22 cellular contexts compared by ENCODE assay signal in the genomic region with DNA sequence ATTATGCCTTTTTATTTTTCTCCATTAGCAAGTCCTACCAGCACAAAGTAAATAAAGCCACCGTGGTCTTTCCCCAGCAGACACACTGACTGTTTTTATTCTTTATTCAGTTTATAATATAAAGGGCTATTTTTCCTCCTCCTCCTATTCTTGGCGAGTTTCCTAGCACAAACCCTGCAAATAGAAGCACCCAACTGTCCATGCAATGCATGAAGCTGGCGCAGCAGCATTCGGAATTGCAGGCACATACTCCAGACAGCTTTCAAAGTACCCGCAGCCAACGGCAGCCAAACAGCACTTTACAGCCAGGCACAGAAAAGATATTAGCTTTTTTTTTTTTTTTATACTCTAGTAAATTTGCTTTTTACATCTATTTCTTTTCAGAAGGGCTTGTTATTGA.
A peak's percentile ranks its signal among the peaks of the same experiment; 100 is the strongest.
DNase-seq lines count a peak whose midpoint lies in the region; ATAC-seq, FAIRE-seq and TF ChIP-seq lines count a peak whose summit lies in the region.
"Had no signal": no experiment of that assay in that cellular context is flagged by ENCODE, and none has a peak within 500 bp of the region (broad histone marks: within the 10 kb centered on the region; RNA-seq: fewer than 3 reads in every experiment).

No MANE protein-coding gene starts in this region.

- H3K9me3 Mint-ChIP-seq in brain = peaks cover 0 to 9% (median 0%) of the 10 kb centered on the region in 5 experiments

- DNase-seq in NCI-H1694 (lab: John Stamatoyannopoulos, UW) (peak; percentile 28), sciatic nerve (ENCODE audit: low spot score) (no peak)
- DNase-seq: activated CD4-positive, CD25-positive, alpha-beta regulatory T cell treated with anti-CD3 and anti-CD28 coated beads, Interleukin-2, amount 50 U/mL, for 72 hours; activated naive CD8-positive, alpha-beta T cell treated with anti-CD3 and anti-CD28 coated beads, Interleukin-2, amount 50 U/mL, for 24 hours; AML-193; HCEC 1CT; kidney glomerular epithelial cell; MV-4-11; NCI-H2081 treated with DMSO at 0.1 percent for 48 hours; NK-92 treated with Interleukin-12 subunit alpha and Interleukin-12 subunit beta, amount 100 ng/mL, for 24 hours; stimulated activated CD4-positive, alpha-beta T cell treated with anti-CD3 and anti-CD28 coated beads, Interleukin-2, amount 100 ng/mL, for 48 hours; stomach; T1000 had no signal

- TF ChIP-seq CTCF in brain (conservative IDR thresholded peaks at IDR 0.05) = no peak

- H3K4me3 Mint-ChIP-seq in brain = peak overlapping the region; percentile 12 to 70 (median 65)
- H3K4me3 Mint-ChIP-seq: activated naive CD8-positive, alpha-beta T cell treated with anti-CD3 and anti-CD28 coated beads, Interleukin-2, amount 50 U/mL, for 24 hours; activated T-helper 17 cell treated with anti-CD3 and anti-CD28 coated beads, Interleukin-2, amount 50 U/mL, for 72 hours had no signal

- H3K27me3 Mint-ChIP-seq in brain = peaks cover 27% of the 10 kb centered on the region
- H3K27me3 Mint-ChIP-seq: activated naive CD8-positive, alpha-beta T cell treated with anti-CD3 and anti-CD28 coated beads, Interleukin-2, amount 50 U/mL, for 24 hours; activated T-helper 17 cell treated with anti-CD3 and anti-CD28 coated beads, Interleukin-2, amount 50 U/mL, for 72 hours had no signal

- no peaks in the 10 kb centered on the region for H3K36me3 Mint-ChIP-seq in brain

- FAIRE-seq in islet of Langerhans (lab: Jason Lieb, UNC) = peak; percentile 86
- FAIRE-seq: G401.6, RCC 7860 had no signal

- intact Hi-C loops in sciatic nerve (cut with DNase I) = no loop called here

- ATAC-seq in sciatic nerve (peak; percentile 74), GM18870 (IDR thresholded peaks at IDR 0.05; ENCODE audit: unreplicated experiment) (no peak), GM21723 (IDR thresholded peaks at IDR 0.05; ENCODE audit: unreplicated experiment) (no peak), HG02852 (IDR thresholded peaks at IDR 0.05; ENCODE audit: unreplicated experiment) (no peak)
- ATAC-seq: activated naive CD8-positive, alpha-beta T cell treated with anti-CD3 and anti-CD28 coated beads, Interleukin-2, amount 50 U/mL, for 24 hours; activated T-helper 17 cell treated with anti-CD3 and anti-CD28 coated beads, Interleukin-2, amount 50 U/mL, for 72 hours; K562 had no signal

- peaks cover 77% of the 10 kb centered on the region for H3K4me1 Mint-ChIP-seq in brain
- H3K4me1 Mint-ChIP-seq: activated naive CD8-positive, alpha-beta T cell treated with anti-CD3 and anti-CD28 coated beads, Interleukin-2, amount 50 U/mL, for 24 hours; activated T-helper 17 cell treated with anti-CD3 and anti-CD28 coated beads, Interleukin-2, amount 50 U/mL, for 72 hours had no signal

- peak overlapping the region; percentile 12 to 90 (median 72) for H3K27ac Mint-ChIP-seq in brain
- H3K27ac Mint-ChIP-seq: activated naive CD8-positive, alpha-beta T cell treated with anti-CD3 and anti-CD28 coated beads, Interleukin-2, amount 50 U/mL, for 24 hours; activated T-helper 17 cell treated with anti-CD3 and anti-CD28 coated beads, Interleukin-2, amount 50 U/mL, for 72 hours had no signal
